ENCODE assay signal across 8 cellular contexts in the genomic region with DNA sequence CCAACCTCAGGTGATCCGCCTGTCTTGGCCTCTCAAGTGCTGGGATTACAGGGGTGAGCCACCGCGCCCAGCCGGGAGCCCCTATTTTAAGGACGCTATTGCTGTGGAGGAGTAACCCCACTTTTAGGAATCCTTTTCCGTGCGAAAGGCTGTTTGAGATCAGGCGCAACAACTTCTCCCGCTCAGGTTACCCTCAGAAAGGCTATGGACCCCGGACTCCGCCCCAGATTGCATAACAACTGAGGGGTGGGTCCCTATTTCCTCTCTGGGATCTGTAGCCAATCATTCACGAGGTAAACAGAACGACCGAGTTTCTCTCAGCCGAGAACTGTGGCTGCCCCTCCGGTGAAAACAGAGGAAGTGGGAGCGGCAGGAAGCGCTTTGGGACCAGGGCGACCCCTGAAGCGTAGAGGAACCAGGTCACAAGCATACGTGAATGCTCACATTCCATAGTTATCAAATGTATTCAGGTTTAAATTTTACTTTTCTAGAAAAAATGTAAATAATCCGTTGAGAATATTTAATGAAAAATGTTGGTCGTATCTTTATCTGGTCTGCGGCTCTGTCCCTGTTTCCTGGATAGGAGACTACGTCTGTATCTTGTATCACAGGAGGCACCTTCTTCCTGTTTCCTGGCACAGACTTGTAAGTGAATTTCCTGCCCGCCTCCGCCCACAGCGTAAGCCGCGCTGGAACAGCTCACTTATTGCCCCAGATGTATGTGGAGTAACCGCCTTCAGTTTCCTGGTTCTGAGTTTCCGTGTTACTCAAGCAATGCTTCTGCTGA. TPM values are rescaled to one million over a fixed set of nuclear protein-coding genes. Genes with fewer than 3 reads are reported as not detected.
DNase-seq lines count a peak whose midpoint lies in the region; ATAC-seq, FAIRE-seq and TF ChIP-seq lines count a peak whose summit lies in the region.

No MANE protein-coding gene starts in this region.

- peak overlapping the region; percentile 90 for H3K9ac ChIP-seq in keratinocyte (ENCODE audit: control insufficient read depth, extremely low read depth, insufficient read depth, low read length)

- TF ChIP-seq CTCF in choroid plexus epithelial cell (conservative IDR thresholded peaks at IDR 0.05; ENCODE audit: low read depth, low read length) (no peak), keratinocyte (optimal IDR thresholded peaks at IDR 0.05 in 1 of 3, IDR thresholded peaks at IDR 0.05 in 1 of 3, conservative IDR thresholded peaks at IDR 0.05 in 1 of 3; ENCODE audit: extremely low read depth in 1 of 3, insufficient read depth in 2 of 3, low read length in 3 of 3) (no peak)

- H3K4me1 ChIP-seq in keratinocyte (ENCODE audit: control insufficient read depth, extremely low read depth, insufficient read depth, low read length): peaks cover 15% of the 10 kb centered on the region

- FAIRE-seq in keratinocyte (lab: Jason Lieb, UNC): peak; percentile 75

- dilution Hi-C loops in keratinocyte (cut with MboI; ENCODE audit: extremely low pct_ligation_motif_present, low sequenced_read_pairs): no loop called here

- H3K27ac ChIP-seq in keratinocyte (ENCODE audit: control insufficient read depth, insufficient read depth, low read length): peak overlapping the region; percentile 97

- H3K36me3 ChIP-seq in keratinocyte (ENCODE audit: control insufficient read depth in 2 of 2, extremely low read depth in 1 of 2, insufficient read depth in 2 of 2, low read length in 2 of 2): no peaks in the 10 kb centered on the region

- no peaks in the 10 kb centered on the region for H3K27me3 ChIP-seq in keratinocyte (ENCODE audit: control insufficient read depth, extremely low read depth, insufficient read depth, low read length)

- peak; percentile 92 for DNase-seq in NCI-H2171 treated with DMSO at 0.1 percent for 48 hours (lab: John Stamatoyannopoulos, UW)
- DNase-seq in activated CD4-positive, alpha-beta T cell treated with anti-CD3 and anti-CD28 coated beads for 4 hours: peak; percentile 91 to 92
- DNase-seq in choroid plexus epithelial cell (ENCODE audit: low read depth): peak; percentile 98
- peak; percentile 68 for DNase-seq in keratinocyte (ENCODE audit: low read depth, low spot score)
- peak; percentile 83 for DNase-seq in stimulated activated CD4-positive, alpha-beta T cell treated with anti-CD3 and anti-CD28 coated beads, Interleukin-12 subunit alpha, Interleukin-12 subunit beta, amount 100 ng/mL, for 4 hours
- DNase-seq in NCI-H2196 treated with DMSO at 0.1 percent for 48 hours (lab: John Stamatoyannopoulos, UW; ENCODE audit: unreplicated experiment): no peak

- H3K4me2 ChIP-seq in keratinocyte (ENCODE audit: control insufficient read depth, extremely low read depth, insufficient read depth, low read depth, low read length): peak overlapping the region; percentile 88

- no peaks in the 10 kb centered on the region for H3K9me3 ChIP-seq in keratinocyte (ENCODE audit: control insufficient read depth, low read depth, low read length)

- ATAC-seq in GM18502 (IDR thresholded peaks at IDR 0.05; ENCODE audit: poor library complexity, unreplicated experiment) (peak; percentile 76), HG02840 (IDR thresholded peaks at IDR 0.05; ENCODE audit: low FRiP score, unreplicated experiment) (peak; percentile 60)

- H3K79me2 ChIP-seq in keratinocyte (ENCODE audit: control insufficient read depth, insufficient read depth, low read length): no peaks in the 10 kb centered on the region

- H3K9me1 ChIP-seq in keratinocyte (ENCODE audit: control insufficient read depth, extremely low read depth, insufficient read depth, low read length): no peaks in the 10 kb centered on the region

- peak overlapping the region; percentile 82 for H2AFZ ChIP-seq in keratinocyte (ENCODE audit: control insufficient read depth, low read length)

- H3K4me3 ChIP-seq in choroid plexus epithelial cell (ENCODE audit: low read depth, low read length): peak overlapping the region; percentile 50
- peak overlapping the region; percentile 41 to 86 (median 74) for H3K4me3 ChIP-seq in keratinocyte (ENCODE audit: control insufficient read depth in 2 of 3, extremely low read depth in 1 of 3, insufficient read depth in 2 of 3, low read depth in 1 of 3, low read length in 3 of 3)

- no peaks in the 10 kb centered on the region for H4K20me1 ChIP-seq in keratinocyte (ENCODE audit: control insufficient read depth, extremely low read depth, insufficient read depth, low read length)

RNA-seq across cellular contexts. Expression of a gene that starts 26.9 kb away (rescaled TPM):
- polyA plus RNA-seq in keratinocyte: 108 to 177 TPM (median 123 TPM) in 3 replicates
- 103 TPM for polyA plus RNA-seq in keratinocyte (2011; ENCODE audit: low read depth)
- polyA plus RNA-seq in keratinocyte (2011; cell fraction: cytosol; rRNA removed): 77.7 and 98.8 TPM in 2 replicates
- polyA plus RNA-seq in keratinocyte (2011; cell fraction: nucleus; rRNA removed): 209 and 216 TPM in 2 replicates
- 127 and 177 TPM in 2 replicates for polyA plus RNA-seq in keratinocyte (2012; ENCODE audit: low replicate concordance)
- 97.8 to 136 TPM (median 115 TPM) in 3 replicates for polyA minus RNA-seq in keratinocyte
- polyA minus RNA-seq in keratinocyte (2011; cell fraction: cytosol; rRNA and poly(A)+ RNA removed): 130 TPM
- polyA minus RNA-seq in keratinocyte (2011; cell fraction: nucleus; rRNA and poly(A)+ RNA removed): 141 and 156 TPM in 2 replicates

RNA-seq across cellular contexts. Expression of a gene that starts 40.1 kb away (rescaled TPM):
- 28.7 to 48.2 TPM (median 39.5 TPM) in 3 replicates for polyA plus RNA-seq in keratinocyte
- 18.9 TPM for polyA plus RNA-seq in keratinocyte (2011; ENCODE audit: low read depth)
- 26.5 and 27.8 TPM in 2 replicates for polyA plus RNA-seq in keratinocyte (2011; cell fraction: cytosol; rRNA removed)
- 42.7 and 54.1 TPM in 2 replicates for polyA plus RNA-seq in keratinocyte (2011; cell fraction: nucleus; rRNA removed)
- 33.2 and 40.0 TPM in 2 replicates for polyA plus RNA-seq in keratinocyte (2012; ENCODE audit: low replicate concordance)
- 31.7 to 47.3 TPM (median 36.9 TPM) in 3 replicates for polyA minus RNA-seq in keratinocyte
- polyA minus RNA-seq in keratinocyte (2011; cell fraction: cytosol; rRNA and poly(A)+ RNA removed): 28.2 TPM
- polyA minus RNA-seq in keratinocyte (2011; cell fraction: nucleus; rRNA and poly(A)+ RNA removed): 13.8 and 28.8 TPM in 2 replicates

RNA-seq across cellular contexts. Expression of a gene that starts 40.9 kb away (rescaled TPM):
- polyA plus RNA-seq in keratinocyte: 5.4 to 6.4 TPM (median 6.1 TPM) in 3 replicates
- 1.1 TPM for polyA plus RNA-seq in keratinocyte (2011; ENCODE audit: low read depth)
- polyA plus RNA-seq in keratinocyte (2011; cell fraction: cytosol; rRNA removed): 3.5 and 4.5 TPM in 2 replicates
- 6.2 and 7.6 TPM in 2 replicates for polyA plus RNA-seq in keratinocyte (2011; cell fraction: nucleus; rRNA removed)
- 3.2 and 3.7 TPM in 2 replicates for polyA plus RNA-seq in keratinocyte (2012; ENCODE audit: low replicate concordance)
- polyA minus RNA-seq in keratinocyte: 3.3 to 6.2 TPM (median 3.8 TPM) in 3 replicates
- 1.7 TPM for polyA minus RNA-seq in keratinocyte (2011; cell fraction: cytosol; rRNA and poly(A)+ RNA removed)
- polyA minus RNA-seq in keratinocyte (2011; cell fraction: nucleus; rRNA and poly(A)+ RNA removed): 1.2 and 3.3 TPM in 2 replicates

RNA-seq across cellular contexts. Expression of a gene that starts 55.1 kb away (rescaled TPM):
- 22.6 to 67.1 TPM (median 30.0 TPM) in 3 replicates for polyA plus RNA-seq in keratinocyte
- polyA plus RNA-seq in keratinocyte (2011; ENCODE audit: low read depth): 76.5 TPM
- polyA plus RNA-seq in keratinocyte (2011; cell fraction: cytosol; rRNA removed): 33.9 and 38.8 TPM in 2 replicates
- 64.3 and 73.5 TPM in 2 replicates for polyA plus RNA-seq in keratinocyte (2011; cell fraction: nucleus; rRNA removed)
- polyA plus RNA-seq in keratinocyte (2012; ENCODE audit: low replicate concordance): 47.7 and 85.8 TPM in 2 replicates
- 49.7 to 96.2 TPM (median 62.8 TPM) in 3 replicates for polyA minus RNA-seq in keratinocyte
- polyA minus RNA-seq in keratinocyte (2011; cell fraction: cytosol; rRNA and poly(A)+ RNA removed): 42.6 TPM
- 31.0 and 46.8 TPM in 2 replicates for polyA minus RNA-seq in keratinocyte (2011; cell fraction: nucleus; rRNA and poly(A)+ RNA removed)
